ENCODE assay signal across 8 cellular contexts in genomic region chr17:69414408-69415274, GRCh38. TPM values are rescaled to one million over a fixed set of nuclear protein-coding genes. Genes with fewer than 3 reads are reported as not detected.
DNase-seq lines count a peak whose midpoint lies in the region; ATAC-seq and TF ChIP-seq lines count a peak whose summit lies in the region.

Gene MAP2K6 (plus strand): TSS chr17:69414697. CDS start chr17:69414985, 288 bp downstream.

- peak within 1 kb of the TSS; percentile 66 to 73 for H3K9ac ChIP-seq in duodenal mucosa (ENCODE audit: low read depth in 1 of 2, low read length in 2 of 2)

- TF ChIP-seq POLR2A in right lobe of liver (IDR thresholded peaks at IDR 0.05): no peak

- H3K9me3 ChIP-seq in duodenal mucosa (ENCODE audit: control insufficient read depth in 1 of 2, low read length in 2 of 2) (no peaks in the 10 kb centered on the region), right lobe of liver (no peaks in the 10 kb centered on the region)

- no peaks in the 10 kb centered on the region for H3K27me3 ChIP-seq in duodenal mucosa (ENCODE audit: control insufficient read depth in 1 of 2, insufficient read depth in 2 of 2, low read length in 2 of 2)
- H3K27me3 ChIP-seq in right lobe of liver: no peaks in the 10 kb centered on the region

- ATAC-seq in GM18861 (IDR thresholded peaks at IDR 0.05; ENCODE audit: unreplicated experiment) (peak; percentile 96), HG03064 (IDR thresholded peaks at IDR 0.05; ENCODE audit: low read depth, unreplicated experiment) (peak; percentile 97), right lobe of liver (peak; percentile 97 to 98 (median 98))

- intact Hi-C loops in right lobe of liver (cut with DNase I): no loop called here

- H3K4me1 ChIP-seq in duodenal mucosa (ENCODE audit: control insufficient read depth in 1 of 2, insufficient read depth in 2 of 2, low read length in 2 of 2): peaks cover 18 to 21% of the 10 kb centered on the region in 2 donors
- H3K4me1 ChIP-seq in right lobe of liver: no peaks in the 10 kb centered on the region

- H3K4me3 ChIP-seq in AG04449 (ENCODE audit: low read depth, low read length): peak within 1 kb of the TSS; percentile 51
- peak within 1 kb of the TSS; percentile 91 to 93 for H3K4me3 ChIP-seq in duodenal mucosa (ENCODE audit: low read depth in 1 of 2, low read length in 2 of 2)
- peak within 1 kb of the TSS; percentile 44 to 58 (median 47) for H3K4me3 ChIP-seq in right lobe of liver

- no peak for TF ChIP-seq CTCF in AG04449 (IDR thresholded peaks at IDR 0.05; ENCODE audit: insufficient read depth, low read length, missing control alignments)
- no peak for TF ChIP-seq CTCF in right lobe of liver (IDR thresholded peaks at IDR 0.05)

- POLR2A ChIA-PET in AG04449 (lab: Yijun Ruan, JAX): interaction anchor here (0.5 kb wide), 1 partner anchor 132 kb away, joined by 4 read pairs; no protein-coding TSS in a partner anchor

- WGBS in right lobe of liver (ENCODE audit: insufficient coverage, low coverage, low lambda C conversion rate, missing lambda C conversion rate): 2% methylated on average over 27 of the region's 27 CpGs

- CTCF ChIA-PET in AG04449 (lab: Yijun Ruan, JAX): interaction anchor here (0.6 to 1.0 kb wide), 4 partner anchors 19 to 161 kb away, joined by 3 read pairs; no protein-coding TSS in a partner anchor

- H3K27ac ChIP-seq in duodenal mucosa (ENCODE audit: low read depth, low read length): no peak within 1 kb of the TSS
- H3K27ac ChIP-seq in right lobe of liver: no peak within 1 kb of the TSS

- no peak for DNase-seq in AG04449 (ENCODE audit: low read depth, low spot score)
- peak; percentile 70 for DNase-seq in NCI-H345 (lab: John Stamatoyannopoulos, UW)
- DNase-seq in activated CD4-positive, alpha-beta T cell treated with anti-CD3 and anti-CD28 coated beads for 48 hours: peak; percentile 89
- peak; percentile 82 to 87 (median 83) for DNase-seq in right lobe of liver
- peak; percentile 74 to 78 for DNase-seq in stimulated activated CD4-positive, alpha-beta T cell treated with anti-CD3 and anti-CD28 coated beads, Interleukin-4, amount 100 ng/mL, for 4 hours

- H3K36me3 ChIP-seq in duodenal mucosa (ENCODE audit: control insufficient read depth in 1 of 2, insufficient read depth in 2 of 2, low read length in 2 of 2) (no peaks in the 10 kb centered on the region), right lobe of liver (no peaks in the 10 kb centered on the region)

RNA-seq across cellular contexts. Expression of gene MAP2K6, which starts in this region (rescaled TPM):
- 1 to 10 TPM; 1.8 to 3.6 (median 2.3) TPM for total RNA-seq in right lobe of liver
